ENCODE assay signal across 16 cellular contexts in genomic region chr3:193974591-193974990, GRCh38.
A peak's percentile ranks its signal among the peaks of the same experiment; 100 is the strongest.
DNase-seq lines count a peak whose midpoint lies in the region; ATAC-seq and TF ChIP-seq lines count a peak whose summit lies in the region.
"Had no signal": no experiment of that assay in that cellular context is flagged by ENCODE, and none has a peak within 500 bp of the region (broad histone marks: within the 10 kb centered on the region; RNA-seq: fewer than 3 reads in every experiment).

No MANE protein-coding gene starts in this region.

- peak; percentile 23 for DNase-seq in choroid plexus epithelial cell (ENCODE audit: low read depth)
- peak; percentile 74 for DNase-seq in mesenteric fat pad (ENCODE audit: low spot score)
- no peak for DNase-seq in smooth muscle cell (lab: John Stamatoyannopoulos, UW; ENCODE audit: unreplicated experiment)
- no peak for DNase-seq in activated CD4-positive, CD25-positive, alpha-beta regulatory T cell treated with anti-CD3 and anti-CD28 coated beads, Interleukin-2, amount 50 U/mL, for 72 hours
- no peak for DNase-seq in activated CD8-positive, alpha-beta T cell treated with anti-CD3 and anti-CD28 coated beads for 36 hours
- DNase-seq: central memory CD4-positive, alpha-beta T cell; effector memory CD8-positive, alpha-beta T cell; kidney had no signal

- H3K27me3 Mint-ChIP-seq in activated CD8-positive, alpha-beta T cell treated with anti-CD3 and anti-CD28 coated beads for 36 hours: peaks cover 27% of the 10 kb centered on the region
- H3K27me3 Mint-ChIP-seq: memory B cell had no signal

- CTCF ChIA-PET in activated CD8-positive, alpha-beta T cell treated with anti-CD3 and anti-CD28 coated beads for 36 hours (lab: Charles Lee): no interaction called here

- H3K4me1 ChIP-seq in HUES6 (ENCODE audit: control insufficient read depth, insufficient read depth, low read length): peaks cover 41% of the 10 kb centered on the region
- peaks cover 75% of the 10 kb centered on the region for H3K4me1 ChIP-seq in smooth muscle cell (ENCODE audit: low read depth)
- H3K4me1 ChIP-seq: right atrium auricular region, vagina had no signal

- H3F3A ChIP-seq in smooth muscle cell (ENCODE audit: low read depth): peaks cover 36% of the 10 kb centered on the region

- H3K4me3 ChIP-seq in HUES6 (ENCODE audit: low read depth, low read length) (no peak overlapping the region), choroid plexus epithelial cell (ENCODE audit: low read depth, low read length) (no peak overlapping the region), smooth muscle cell (no peak overlapping the region)
- H3K4me3 ChIP-seq: right atrium auricular region, SK-N-MC, vagina had no signal

- H3K27ac ChIP-seq in HUES6 (ENCODE audit: low read depth, low read length) (peak overlapping the region; percentile 21; the same call in 1 of the 2 replicates), smooth muscle cell (ENCODE audit: low read depth) (peak overlapping the region; percentile 95)
- H3K27ac ChIP-seq: right atrium auricular region, SK-N-MC, vagina had no signal

- H3K4me1 Mint-ChIP-seq in activated CD8-positive, alpha-beta T cell treated with anti-CD3 and anti-CD28 coated beads for 36 hours (ENCODE audit: low read depth): peaks cover 18% of the 10 kb centered on the region

- intact Hi-C loops in activated CD8-positive, alpha-beta T cell treated with anti-CD3 and anti-CD28 coated beads for 36 hours (cut with micrococcal nuclease): no loop called here

- H3K36me3 ChIP-seq in HUES6 (ENCODE audit: control insufficient read depth, insufficient read depth, low read length) (no peaks in the 10 kb centered on the region), smooth muscle cell (ENCODE audit: low read depth) (no peaks in the 10 kb centered on the region)
- H3K36me3 ChIP-seq: right atrium auricular region, vagina had no signal

- POLR2A ChIA-PET in activated CD8-positive, alpha-beta T cell treated with anti-CD3 and anti-CD28 coated beads for 36 hours (lab: Charles Lee): no interaction called here

- H4K20me1 ChIP-seq in smooth muscle cell (ENCODE audit: low read depth): no peaks in the 10 kb centered on the region

- no peaks in the 10 kb centered on the region for H3K79me2 ChIP-seq in smooth muscle cell (ENCODE audit: low read depth)

- no peak overlapping the region for H3K27ac Mint-ChIP-seq in activated CD8-positive, alpha-beta T cell treated with anti-CD3 and anti-CD28 coated beads for 36 hours
- H3K27ac Mint-ChIP-seq: activated T-helper 17 cell treated with anti-CD3 and anti-CD28 coated beads, Interleukin-2, amount 50 U/mL, for 72 hours; effector memory CD8-positive, alpha-beta T cell had no signal

- no peak overlapping the region for H2AFZ ChIP-seq in smooth muscle cell (ENCODE audit: low read depth)

- WGBS in smooth muscle cell (ENCODE audit: low lambda C conversion rate): 32% methylated on average over 12 of the region's 12 CpGs

- peak overlapping the region; percentile 76 for H3K4me2 ChIP-seq in smooth muscle cell

- no peak for TF ChIP-seq CTCF in choroid plexus epithelial cell (conservative IDR thresholded peaks at IDR 0.05; ENCODE audit: low read depth, low read length)
- TF ChIP-seq CTCF in smooth muscle cell (IDR thresholded peaks at IDR 0.05; ENCODE audit: borderline replicate concordance, insufficient read depth, poor library complexity, severe bottlenecking): no peak
- TF ChIP-seq CTCF in activated CD8-positive, alpha-beta T cell treated with anti-CD3 and anti-CD28 coated beads for 36 hours (IDR thresholded peaks at IDR 0.05): no peak

- peaks cover 10% of the 10 kb centered on the region; the same call in 1 of the 2 replicates for H3K27me3 ChIP-seq in HUES6 (ENCODE audit: control insufficient read depth, insufficient read depth, low read length)
- no peaks in the 10 kb centered on the region for H3K27me3 ChIP-seq in smooth muscle cell (ENCODE audit: low read depth)
- H3K27me3 ChIP-seq: right atrium auricular region, vagina had no signal

- no peaks in the 10 kb centered on the region for H3K9me3 Mint-ChIP-seq in activated CD8-positive, alpha-beta T cell treated with anti-CD3 and anti-CD28 coated beads for 36 hours
- H3K9me3 Mint-ChIP-seq: activated T-helper 17 cell treated with anti-CD3 and anti-CD28 coated beads, Interleukin-2, amount 50 U/mL, for 72 hours; effector memory CD8-positive, alpha-beta T cell; memory B cell had no signal

- H3K4me3 Mint-ChIP-seq in activated CD8-positive, alpha-beta T cell treated with anti-CD3 and anti-CD28 coated beads for 36 hours: no peak overlapping the region
- H3K4me3 Mint-ChIP-seq: activated T-helper 17 cell treated with anti-CD3 and anti-CD28 coated beads, Interleukin-2, amount 50 U/mL, for 72 hours; effector memory CD8-positive, alpha-beta T cell; memory B cell had no signal

- H3K36me3 Mint-ChIP-seq in activated CD8-positive, alpha-beta T cell treated with anti-CD3 and anti-CD28 coated beads for 36 hours (ENCODE audit: low read depth): no peaks in the 10 kb centered on the region
- H3K36me3 Mint-ChIP-seq: memory B cell had no signal

- H3K9me3 ChIP-seq in HUES6 (ENCODE audit: control insufficient read depth, insufficient read depth, low read depth, low read length) (no peaks in the 10 kb centered on the region), smooth muscle cell (replicated peaks; ENCODE audit: low read depth) (no peaks in the 10 kb centered on the region)
- H3K9me3 ChIP-seq: right atrium auricular region, vagina had no signal

- H3K9ac ChIP-seq in HUES6 (ENCODE audit: low read length) (peak overlapping the region; percentile 20), smooth muscle cell (ENCODE audit: low read depth) (peak overlapping the region; percentile 88)

- no peak for ATAC-seq in activated CD8-positive, alpha-beta T cell treated with anti-CD3 and anti-CD28 coated beads for 36 hours
- ATAC-seq in GM18517 (IDR thresholded peaks at IDR 0.05; ENCODE audit: unreplicated experiment): no peak
- ATAC-seq: activated T-helper 17 cell treated with anti-CD3 and anti-CD28 coated beads, Interleukin-2, amount 50 U/mL, for 72 hours; effector memory CD8-positive, alpha-beta T cell; HCT116 had no signal

Comparison
In these comparisons a context has a peak if more than half of its experiments do, and no peak if none do; other contexts are left out.
1. DNase-seq: peak in choroid plexus epithelial cell (single experiment) and mesenteric fat pad (single experiment); none in smooth muscle cell (single experiment), activated CD4-positive, CD25-positive, alpha-beta regulatory T cell treated with anti-CD3 and anti-CD28 coated beads, Interleukin-2, amount 50 U/mL, for 72 hours (single experiment) and activated CD8-positive, alpha-beta T cell treated with anti-CD3 and anti-CD28 coated beads for 36 hours (single experiment).